19 cellular contexts compared by ENCODE assay signal in genomic region chr5:135045488-135045887, GRCh38. TPM values are rescaled to one million over a fixed set of nuclear protein-coding genes. Genes with fewer than 3 reads are reported as not detected.
A peak's percentile ranks its signal among the peaks of the same experiment; 100 is the strongest.
DNase-seq lines count a peak whose midpoint lies in the region; ATAC-seq, FAIRE-seq and TF ChIP-seq lines count a peak whose summit lies in the region.
"Had no signal": no experiment of that assay in that cellular context is flagged by ENCODE, and none has a peak within 500 bp of the region (broad histone marks: within the 10 kb centered on the region; RNA-seq: fewer than 3 reads in every experiment).

No MANE protein-coding gene starts in this region.

- no peak overlapping the region for H2AFZ ChIP-seq in OCI-LY3 (ENCODE audit: low read depth, low read length)

- H3K27ac ChIP-seq in OCI-LY3 (ENCODE audit: low read length) (no peak overlapping the region), kidney (ENCODE audit: low read depth in 2 of 2, low read length in 2 of 2) (no peak overlapping the region)
- H3K27ac ChIP-seq: 22Rv1, BLaER1 had no signal

- H3K4me3 ChIP-seq in OCI-LY3 (ENCODE audit: low read length) (no peak overlapping the region), kidney (ENCODE audit: low read length in 2 of 2) (no peak overlapping the region)
- H3K4me3 ChIP-seq: BLaER1, HAP-1 had no signal

- peak; percentile 34 for DNase-seq in DMS53 (lab: John Stamatoyannopoulos, UW)
- DNase-seq in DMS53 treated with DMSO at 0.1 percent for 48 hours (lab: John Stamatoyannopoulos, UW; ENCODE audit: unreplicated experiment): no peak
- peak; percentile 7 for DNase-seq in kidney
- DNase-seq in activated CD4-positive, alpha-beta T cell treated with anti-CD3 and anti-CD28 coated beads, Interleukin-2, amount 50 U/mL, for 4 hours: no peak
- no peak for DNase-seq in COR-L47 (lab: John Stamatoyannopoulos, UW)
- DNase-seq: AML-193; CD8-positive, alpha-beta memory T cell; DMS79; EL; GOT3 had no signal

- TF ChIP-seq CTCF in OCI-LY3 (IDR thresholded peaks at IDR 0.05; ENCODE audit: low read depth, low read length): no peak
- no peak for TF ChIP-seq CTCF in kidney (IDR thresholded peaks at IDR 0.05; ENCODE audit: borderline replicate concordance, extremely low read depth, insufficient read depth)

- intact Hi-C loops in kidney (cut with DNase I): no loop called here

- H3K27me3 ChIP-seq in OCI-LY3 (ENCODE audit: low read depth, low read length): no peaks in the 10 kb centered on the region

- no peak for ATAC-seq in GM21447 (IDR thresholded peaks at IDR 0.05; ENCODE audit: unreplicated experiment)
- ATAC-seq: HepG2 had no signal

- no peak overlapping the region for H3K9ac ChIP-seq in OCI-LY3 (ENCODE audit: low read length)
- H3K9ac ChIP-seq in kidney (ENCODE audit: low read length in 2 of 2): no peak overlapping the region
- H3K9ac ChIP-seq: BLaER1 had no signal

- H3K9me3 ChIP-seq in OCI-LY3 (ENCODE audit: insufficient read depth, low read length) (no peaks in the 10 kb centered on the region), kidney (ENCODE audit: control insufficient read depth in 1 of 2, low read length in 2 of 2) (no peaks in the 10 kb centered on the region)
- H3K9me3 ChIP-seq: HAP-1 had no signal

- no peaks in the 10 kb centered on the region for H4K20me1 ChIP-seq in OCI-LY3 (ENCODE audit: insufficient read depth, low read length)

- FAIRE-seq in kidney (lab: Jason Lieb, UNC): no peak
- FAIRE-seq: G401.6, GM12891, HepG2, HTR-8/SVneo had no signal

- no peaks in the 10 kb centered on the region for H3K36me3 ChIP-seq in OCI-LY3 (replicated peaks; ENCODE audit: low read depth, low read length)
- no peaks in the 10 kb centered on the region for H3K36me3 ChIP-seq in kidney (ENCODE audit: control insufficient read depth in 1 of 2, insufficient read depth in 2 of 2, low read length in 2 of 2)
- H3K36me3 ChIP-seq: BLaER1, HAP-1 had no signal

- H3K79me2 ChIP-seq in OCI-LY3 (ENCODE audit: low read length): no peaks in the 10 kb centered on the region

- H3K4me1 ChIP-seq in OCI-LY3 (ENCODE audit: low read length) (peaks cover 12% of the 10 kb centered on the region), kidney (ENCODE audit: control insufficient read depth in 1 of 2, insufficient read depth in 1 of 2, low read depth in 1 of 2, low read length in 2 of 2) (peaks cover 0 to 1% of the 10 kb centered on the region in 2 donors)
- H3K4me1 ChIP-seq: HAP-1 had no signal

- H3K4me2 ChIP-seq in OCI-LY3 (ENCODE audit: low read length): peak overlapping the region; percentile 14; the same call in 1 of the 2 replicates
- H3K4me2 ChIP-seq: BLaER1 had no signal

RNA-seq across cellular contexts. Expression of gene PITX1, which starts 11.5 kb away (rescaled TPM):
- not detected for total RNA-seq in kidney
- polyA plus RNA-seq in kidney (ENCODE audit: insufficient read depth, low read depth, low replicate concordance): not detected
- total RNA-seq: CD8-positive, alpha-beta memory T cell had no signal
- polyA plus RNA-seq: CD8-positive, alpha-beta memory T cell had no signal

Comparison
In these comparisons a context has a peak if more than half of its experiments do, and no peak if none do; other contexts are left out.
1. DNase-seq: peak in DMS53 (single experiment) and kidney (single experiment); none in DMS53 treated with DMSO at 0.1 percent for 48 hours (single experiment), activated CD4-positive, alpha-beta T cell treated with anti-CD3 and anti-CD28 coated beads, Interleukin-2, amount 50 U/mL, for 4 hours (0 of 2) and COR-L47 (single experiment).